10 cellular contexts compared by ENCODE assay signal in genomic region chr4:126458993-126459392, GRCh38.
"Had no signal": no experiment of that assay in that cellular context is flagged by ENCODE, and none has a peak within 500 bp of the region (broad histone marks: within the 10 kb centered on the region; RNA-seq: fewer than 3 reads in every experiment).

No MANE protein-coding gene starts in this region.

- H3K36me3 Mint-ChIP-seq: activated naive CD8-positive, alpha-beta T cell treated with anti-CD3 and anti-CD28 coated beads, Interleukin-2, amount 10 ng/mL, durations not matched to agents 7 days and 5 days; neural progenitor cell had no signal

- H2AFZ ChIP-seq: neural progenitor cell had no signal

- ATAC-seq: activated CD8-positive, alpha-beta T cell treated with anti-CD3 and anti-CD28 coated beads for 36 hours had no signal

- H3K4me3 ChIP-seq: neural progenitor cell, ovary had no signal

- H3K4me2 ChIP-seq: neural progenitor cell had no signal

- H3K4me1 Mint-ChIP-seq: activated naive CD8-positive, alpha-beta T cell treated with anti-CD3 and anti-CD28 coated beads, Interleukin-2, amount 10 ng/mL, durations not matched to agents 7 days and 5 days; neural progenitor cell had no signal

- H3K4me1 ChIP-seq: neural progenitor cell had no signal

- H3K4me3 Mint-ChIP-seq: activated CD8-positive, alpha-beta T cell treated with anti-CD3 and anti-CD28 coated beads for 36 hours; activated naive CD8-positive, alpha-beta T cell treated with anti-CD3 and anti-CD28 coated beads, Interleukin-2, amount 10 ng/mL, durations not matched to agents 7 days and 5 days; neural progenitor cell had no signal

- H3K27me3 Mint-ChIP-seq: activated CD8-positive, alpha-beta T cell treated with anti-CD3 and anti-CD28 coated beads for 36 hours; activated naive CD8-positive, alpha-beta T cell treated with anti-CD3 and anti-CD28 coated beads, Interleukin-2, amount 10 ng/mL, durations not matched to agents 7 days and 5 days had no signal

- H3K27ac ChIP-seq: neural progenitor cell, ovary had no signal

- H3K9ac ChIP-seq: neural progenitor cell had no signal

- DNase-seq: activated CD4-positive, CD25-positive, alpha-beta regulatory T cell treated with anti-CD3 and anti-CD28 coated beads, Interleukin-2, amount 50 U/mL, for 72 hours; activated CD8-positive, alpha-beta memory T cell treated with anti-CD3 and anti-CD28 coated beads, Interleukin-2, amount 50 U/mL, for 48 hours; activated CD8-positive, alpha-beta T cell treated with anti-CD3 and anti-CD28 coated beads for 36 hours; activated naive CD8-positive, alpha-beta T cell treated with anti-CD3 and anti-CD28 coated beads, Interleukin-2, amount 10 ng/mL, durations not matched to agents 7 days and 5 days; aorta; hypothalamus; kidney glomerular epithelial cell; ovary; T-helper 9 cell had no signal

- H3K9me3 Mint-ChIP-seq: activated naive CD8-positive, alpha-beta T cell treated with anti-CD3 and anti-CD28 coated beads, Interleukin-2, amount 10 ng/mL, durations not matched to agents 7 days and 5 days; neural progenitor cell had no signal

- H3K27me3 ChIP-seq: neural progenitor cell, ovary had no signal

- H3K9me3 ChIP-seq: ovary had no signal

- H3K27ac Mint-ChIP-seq: activated CD8-positive, alpha-beta T cell treated with anti-CD3 and anti-CD28 coated beads for 36 hours; activated naive CD8-positive, alpha-beta T cell treated with anti-CD3 and anti-CD28 coated beads, Interleukin-2, amount 10 ng/mL, durations not matched to agents 7 days and 5 days; neural progenitor cell had no signal

- H3K36me3 ChIP-seq: neural progenitor cell, ovary had no signal
